In the genomic region with DNA sequence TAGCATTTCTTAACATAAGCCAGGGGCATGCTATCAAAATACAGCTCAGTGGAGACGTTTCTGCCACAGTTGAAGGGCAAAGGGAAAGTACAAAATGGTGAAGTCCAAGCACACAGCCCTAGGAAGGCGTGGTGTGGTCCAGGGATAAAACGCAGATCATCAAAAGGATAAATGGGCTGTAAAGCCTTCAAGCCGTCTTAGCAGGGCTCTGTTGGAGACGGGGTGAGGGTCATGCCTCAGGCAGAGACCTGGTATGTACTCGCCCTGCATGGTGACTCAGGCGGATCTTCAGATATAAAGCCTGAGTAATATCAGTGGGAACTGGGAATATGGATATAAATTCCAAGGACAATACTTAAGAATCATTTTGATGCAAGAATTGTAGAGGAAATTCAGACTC, we compare ENCODE assay signal across 21 cellular contexts.
DNase-seq lines count a peak whose midpoint lies in the region; ATAC-seq and TF ChIP-seq lines count a peak whose summit lies in the region.
"Had no signal": no experiment of that assay in that cellular context is flagged by ENCODE, and none has a peak within 500 bp of the region (broad histone marks: within the 10 kb centered on the region; RNA-seq: fewer than 3 reads in every experiment).

No MANE protein-coding gene starts in this region.

- ATAC-seq in GM19455 (IDR thresholded peaks at IDR 0.05; ENCODE audit: unreplicated experiment), result no peak
- ATAC-seq: gastroesophageal sphincter, T-helper 17 cell had no signal

- no peaks in the 10 kb centered on the region for H3K36me3 Mint-ChIP-seq in nephron progenitor cell (ENCODE audit: low read depth)
- H3K36me3 Mint-ChIP-seq: CD4-positive, alpha-beta memory T cell had no signal

- no peak overlapping the region for H3K4me3 Mint-ChIP-seq in nephron progenitor cell
- H3K4me3 Mint-ChIP-seq: CD4-positive, alpha-beta memory T cell; T-helper 17 cell had no signal

- H3K4me3 ChIP-seq in epithelial cell of esophagus (ENCODE audit: low read length), result no peak overlapping the region
- H3K4me3 ChIP-seq: gastroesophageal sphincter, left ventricle myocardium inferior, suprapubic skin had no signal

- DNase-seq in ELR (ENCODE audit: low read depth) (peak; percentile 77), NCI-H226 (peak; percentile 72), epithelial cell of esophagus (ENCODE audit: low read depth) (peak; percentile 67), nephron progenitor cell (peak; percentile 26), AG20443 (ENCODE audit: low spot score) (no peak), posterior cingulate gyrus (no peak)
- no peak for DNase-seq in stimulated activated CD4-positive, alpha-beta T cell treated with anti-CD3 and anti-CD28 coated beads, Interleukin-4, amount 100 ng/mL, for 24 hours
- DNase-seq: activated CD4-positive, alpha-beta T cell treated with anti-CD3 and anti-CD28 coated beads, Interleukin-2, amount 50 U/mL, for 48 hours; activated naive CD4-positive, alpha-beta T cell; CD4-positive, alpha-beta memory T cell; DMS53; KG1; left ventricle myocardium inferior; NCI-H1092 treated with DMSO at 0.1 percent for 48 hours; NCI-H2029 treated with DMSO at 0.1 percent for 48 hours; NCI-H510A; stimulated activated CD4-positive, alpha-beta T cell treated with anti-CD3 and anti-CD28 coated beads, Interleukin-12 subunit alpha, Interleukin-12 subunit beta, amount 100 ng/mL, for 4 hours; T-helper 17 cell had no signal

- peaks cover 10% of the 10 kb centered on the region for H3K27me3 Mint-ChIP-seq in nephron progenitor cell (ENCODE audit: low read depth, poor library complexity)

- peak overlapping the region; percentile 47 for H3K27ac Mint-ChIP-seq in nephron progenitor cell
- H3K27ac Mint-ChIP-seq: CD4-positive, alpha-beta memory T cell; T-helper 17 cell had no signal

- intact Hi-C loops in posterior cingulate gyrus (cut with DNase I), result no loop called here

- H3K9me3 Mint-ChIP-seq in nephron progenitor cell, result no peaks in the 10 kb centered on the region
- H3K9me3 Mint-ChIP-seq: CD4-positive, alpha-beta memory T cell had no signal

- peaks cover 16% of the 10 kb centered on the region for H3K4me1 Mint-ChIP-seq in nephron progenitor cell
- H3K4me1 Mint-ChIP-seq: CD4-positive, alpha-beta memory T cell; T-helper 17 cell had no signal

- TF ChIP-seq CTCF in epithelial cell of esophagus (IDR thresholded peaks at IDR 0.05; ENCODE audit: insufficient read depth, low read depth, low read length, missing control alignments), result no peak
- TF ChIP-seq CTCF in nephron progenitor cell (IDR thresholded peaks at IDR 0.05), result no peak

Comparison
In these comparisons a context has a peak if more than half of its experiments do, and no peak if none do; other contexts are left out.
1. DNase-seq: peak in ELR (single experiment), NCI-H226 (single experiment), epithelial cell of esophagus (single experiment) and nephron progenitor cell (single experiment); none in AG20443 (single experiment), stimulated activated CD4-positive, alpha-beta T cell treated with anti-CD3 and anti-CD28 coated beads, Interleukin-4, amount 100 ng/mL, for 24 hours (single experiment) and posterior cingulate gyrus (0 of 10).